In genomic region chr4:147958057-147958456, GRCh38 we compare ENCODE assay signal across 23 cellular contexts.
"Had no signal": no experiment of that assay in that cellular context is flagged by ENCODE, and none has a peak within 500 bp of the region (broad histone marks: within the 10 kb centered on the region; RNA-seq: fewer than 3 reads in every experiment).

No MANE protein-coding gene starts in this region.

- H3K9me3 ChIP-seq: esophagus squamous epithelium, right lobe of liver, stomach, upper lobe of left lung had no signal

- H3K4me1 ChIP-seq: right lobe of liver, upper lobe of left lung had no signal

- H3K4me1 Mint-ChIP-seq: activated CD4-positive, alpha-beta T cell treated with anti-CD3 and anti-CD28 coated beads, Interleukin-2, amount 10 ng/mL, durations not matched to agents 24 days and 14 days; activated naive CD4-positive, alpha-beta T cell treated with anti-CD3 and anti-CD28 coated beads, Interleukin-2, amount 10 ng/mL, durations not matched to agents 7 days and 5 days; activated naive CD8-positive, alpha-beta T cell treated with anti-CD3 and anti-CD28 coated beads, Interleukin-2, amount 50 U/mL, for 24 hours; naive B cell; neural crest cell had no signal

- ATAC-seq: activated naive CD8-positive, alpha-beta T cell treated with anti-CD3 and anti-CD28 coated beads, Interleukin-2, amount 50 U/mL, for 24 hours; left lobe of liver; right lobe of liver; stimulated activated effector memory CD8-positive, alpha-beta T cell treated with anti-CD3 and anti-CD28 coated beads, Interleukin-12 subunit alpha, Interleukin-12 subunit beta, amount 100 ng/mL, for 72 hours had no signal

- H3K27ac Mint-ChIP-seq: activated CD4-positive, alpha-beta T cell treated with anti-CD3 and anti-CD28 coated beads, Interleukin-2, amount 10 ng/mL, durations not matched to agents 24 days and 14 days; activated naive CD4-positive, alpha-beta T cell treated with anti-CD3 and anti-CD28 coated beads, Interleukin-2, amount 10 ng/mL, durations not matched to agents 7 days and 5 days; activated naive CD8-positive, alpha-beta T cell treated with anti-CD3 and anti-CD28 coated beads, Interleukin-2, amount 50 U/mL, for 24 hours; dendritic cell treated with granulocyte-macrophage colony-stimulating factor and Interleukin-4, amounts not matched to agents 40 ng/mL and 50 ng/mL, for 4 days; naive B cell; progenitor cell of endocrine pancreas; stimulated activated effector memory CD8-positive, alpha-beta T cell treated with anti-CD3 and anti-CD28 coated beads, Interleukin-12 subunit alpha, Interleukin-12 subunit beta, amount 100 ng/mL, for 72 hours had no signal

- H3K27me3 Mint-ChIP-seq: activated CD4-positive, alpha-beta T cell treated with anti-CD3 and anti-CD28 coated beads, Interleukin-2, amount 10 ng/mL, durations not matched to agents 24 days and 14 days; activated naive CD4-positive, alpha-beta T cell treated with anti-CD3 and anti-CD28 coated beads, Interleukin-2, amount 10 ng/mL, durations not matched to agents 7 days and 5 days; activated naive CD8-positive, alpha-beta T cell treated with anti-CD3 and anti-CD28 coated beads, Interleukin-2, amount 50 U/mL, for 24 hours; dendritic cell treated with granulocyte-macrophage colony-stimulating factor and Interleukin-4, amounts not matched to agents 40 ng/mL and 50 ng/mL, for 4 days; naive B cell; progenitor cell of endocrine pancreas had no signal

- DNase-seq: activated CD4-positive, alpha-beta T cell treated with anti-CD3 and anti-CD28 coated beads, Interleukin-2, amount 10 ng/mL, durations not matched to agents 24 days and 14 days; activated CD8-positive, alpha-beta memory T cell treated with anti-CD3 and anti-CD28 coated beads, Interleukin-2, amount 50 U/mL, for 48 hours; activated effector memory CD4-positive, alpha-beta T cell treated with Interleukin-2 at 50 U/mL for 16 hours; activated naive CD4-positive, alpha-beta T cell treated with anti-CD3 and anti-CD28 coated beads, Interleukin-2, amount 10 ng/mL, durations not matched to agents 7 days and 5 days; activated naive CD8-positive, alpha-beta T cell treated with anti-CD3 and anti-CD28 coated beads, Interleukin-2, amount 50 U/mL, for 24 hours; activated T-cell treated with anti-CD3 and anti-CD28 coated beads, Interleukin-2, amount 50 U/mL, for 48 hours; aorta; effector memory CD4-positive, alpha-beta T cell; esophagus squamous epithelium; hippocampal formation; kidney; mammary epithelial cell; naive B cell; right lobe of liver; stimulated activated CD4-positive, alpha-beta T cell treated with anti-CD3 and anti-CD28 coated beads, Interleukin-4, amount 100 ng/mL, for 24 hours; stomach; T1000; upper lobe of left lung had no signal

- H3K27ac ChIP-seq: right lobe of liver, stomach, upper lobe of left lung had no signal

- H3K27me3 ChIP-seq: esophagus squamous epithelium, right lobe of liver, stomach, upper lobe of left lung had no signal

- H3K4me3 ChIP-seq: esophagus squamous epithelium, right lobe of liver, stomach, upper lobe of left lung had no signal

- H3K36me3 Mint-ChIP-seq: naive B cell; stimulated activated effector memory CD8-positive, alpha-beta T cell treated with anti-CD3 and anti-CD28 coated beads, Interleukin-12 subunit alpha, Interleukin-12 subunit beta, amount 100 ng/mL, for 72 hours had no signal

- H3K36me3 ChIP-seq: right lobe of liver, upper lobe of left lung had no signal

- H3K4me3 Mint-ChIP-seq: activated CD4-positive, alpha-beta T cell treated with anti-CD3 and anti-CD28 coated beads, Interleukin-2, amount 10 ng/mL, durations not matched to agents 24 days and 14 days; activated naive CD4-positive, alpha-beta T cell treated with anti-CD3 and anti-CD28 coated beads, Interleukin-2, amount 10 ng/mL, durations not matched to agents 7 days and 5 days; activated naive CD8-positive, alpha-beta T cell treated with anti-CD3 and anti-CD28 coated beads, Interleukin-2, amount 50 U/mL, for 24 hours; dendritic cell treated with granulocyte-macrophage colony-stimulating factor and Interleukin-4, amounts not matched to agents 40 ng/mL and 50 ng/mL, for 4 days; naive B cell; neural crest cell; stimulated activated effector memory CD8-positive, alpha-beta T cell treated with anti-CD3 and anti-CD28 coated beads, Interleukin-12 subunit alpha, Interleukin-12 subunit beta, amount 100 ng/mL, for 72 hours had no signal

- H3K9me3 Mint-ChIP-seq: activated CD4-positive, alpha-beta T cell treated with anti-CD3 and anti-CD28 coated beads, Interleukin-2, amount 10 ng/mL, durations not matched to agents 24 days and 14 days; activated naive CD4-positive, alpha-beta T cell treated with anti-CD3 and anti-CD28 coated beads, Interleukin-2, amount 10 ng/mL, durations not matched to agents 7 days and 5 days; dendritic cell treated with granulocyte-macrophage colony-stimulating factor and Interleukin-4, amounts not matched to agents 40 ng/mL and 50 ng/mL, for 4 days; neural crest cell; stimulated activated effector memory CD8-positive, alpha-beta T cell treated with anti-CD3 and anti-CD28 coated beads, Interleukin-12 subunit alpha, Interleukin-12 subunit beta, amount 100 ng/mL, for 72 hours had no signal
